ENCODE assay signal across 1 cellular context in the genomic region with DNA sequence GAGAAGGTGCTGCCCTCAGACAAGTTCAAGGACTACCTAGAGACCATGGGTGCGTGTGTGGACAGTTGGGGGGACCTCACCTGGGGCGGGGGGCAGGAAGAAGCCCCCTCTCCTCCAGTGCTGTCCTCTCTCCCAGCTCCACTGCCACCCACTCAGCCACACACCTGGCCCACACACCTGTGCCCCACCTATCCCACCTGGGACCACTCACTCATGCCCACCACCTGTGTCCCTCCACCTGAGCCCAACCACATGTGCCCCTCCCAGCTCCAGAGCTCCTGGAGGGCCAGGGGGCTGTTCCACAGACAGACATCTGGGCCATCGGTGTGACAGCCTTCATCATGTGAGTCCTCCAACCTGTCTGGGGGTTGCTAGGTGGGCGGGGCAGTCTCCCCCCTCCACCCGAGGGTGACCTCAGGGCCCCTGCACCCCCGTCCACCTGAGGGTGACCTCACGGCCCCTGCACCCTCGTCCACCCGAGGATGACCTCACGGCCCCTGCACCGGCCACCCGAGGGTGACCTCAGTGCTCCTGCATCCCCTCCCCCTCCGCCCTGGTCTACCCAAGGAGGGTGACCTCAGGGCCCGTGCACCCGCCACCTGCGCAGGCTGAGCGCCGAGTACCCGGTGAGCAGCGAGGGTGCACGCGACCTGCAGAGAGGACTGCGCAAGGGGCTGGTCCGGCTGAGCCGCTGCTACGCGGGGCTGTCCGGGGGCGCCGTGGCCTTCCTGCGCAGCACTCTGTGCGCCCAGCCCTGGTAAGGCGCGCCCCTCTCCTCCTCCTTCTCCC.
TF ChIP-seq lines count a peak whose summit lies in the region.

No MANE protein-coding gene starts in this region.

TF ChIP-seq in H1, 55 proteins besides CTCF, POLR2A, EP300 and RAD21:
- TF ChIP-seq ZNF274 (IDR thresholded peaks at IDR 0.05; ENCODE audit: borderline replicate concordance, extremely low read depth, low read length) (no peak), RFX5 (IDR thresholded peaks at IDR 0.05; ENCODE audit: borderline replicate concordance, low read depth, low read length) (no peak), MAFK (IDR thresholded peaks at IDR 0.05; ENCODE audit: low read depth, low read length) (no peak), SIRT6 (IDR thresholded peaks at IDR 0.05; ENCODE audit: low read length) (no peak), KDM5A (IDR thresholded peaks at IDR 0.05; ENCODE audit: low read length) (no peak), SIN3A (conservative IDR thresholded peaks at IDR 0.05 in 1 of 2, IDR thresholded peaks at IDR 0.05 in 1 of 2; ENCODE audit: low read depth in 1 of 2, low read length in 2 of 2) (0 out of 4 replicates have a peak, but pooled peaks of 1 of the 2 experiments have one; percentile 10), KDM4A (IDR thresholded peaks at IDR 0.05; ENCODE audit: low read depth, low read length, severe bottlenecking) (peak; percentile 35), KDM1A (IDR thresholded peaks at IDR 0.05; ENCODE audit: borderline replicate concordance, low read length) (no peak), CBX8 (IDR thresholded peaks at IDR 0.05; ENCODE audit: borderline replicate concordance, low read depth, low read length) (no peak), CBX5 (IDR thresholded peaks at IDR 0.05; ENCODE audit: low read depth, low read length) (no peak), CREB1 (IDR thresholded peaks at IDR 0.05) (0 out of 2 replicates have a peak, but pooled peaks have one; percentile 16), GABPA (IDR thresholded peaks at IDR 0.05; ENCODE audit: borderline replicate concordance, insufficient read depth, low read length) (no peak), EZH2 (IDR thresholded peaks at IDR 0.05; ENCODE audit: low read depth, low read length, severe bottlenecking) (no peak), POLR2AphosphoS5 (IDR thresholded peaks at IDR 0.05; ENCODE audit: low read depth, low read length) (no peak), SRF (IDR thresholded peaks at IDR 0.05; ENCODE audit: low read depth, low read length) (no peak), TAF7 (optimal IDR thresholded peaks at IDR 0.05; ENCODE audit: borderline replicate concordance, low read depth, low read length) (no peak), TEAD4 (IDR thresholded peaks at IDR 0.05; ENCODE audit: low read depth, low read length) (no peak), NRF1 (IDR thresholded peaks at IDR 0.05; ENCODE audit: low read depth, low read length) (no peak), PHF8 (conservative IDR thresholded peaks at IDR 0.05; ENCODE audit: low read depth, low read length) (no peak), TBP (IDR thresholded peaks at IDR 0.05; ENCODE audit: low read depth, low read length) (no peak), RBBP5 (IDR thresholded peaks at IDR 0.05; ENCODE audit: borderline replicate concordance, low read depth, low read length) (peak; percentile 14; the same call in 1 of the 2 replicates), ATF3 (IDR thresholded peaks at IDR 0.05; ENCODE audit: insufficient read depth, low read depth, low read length) (no peak), JUND (IDR thresholded peaks at IDR 0.05; ENCODE audit: low read length) (no peak), JUN (IDR thresholded peaks at IDR 0.05; ENCODE audit: low read depth, low read length) (no peak), BCL11A (IDR thresholded peaks at IDR 0.05; ENCODE audit: low read depth in 2 of 2, low read length in 2 of 2) (no peak), SP1 (IDR thresholded peaks at IDR 0.05; ENCODE audit: low read depth, low read length) (no peak), GTF2F1 (IDR thresholded peaks at IDR 0.05; ENCODE audit: borderline replicate concordance, low read depth, low read length) (no peak), ATF2 (IDR thresholded peaks at IDR 0.05; ENCODE audit: low read length) (no peak), YY1 (IDR thresholded peaks at IDR 0.05; ENCODE audit: low read depth, low read length) (no peak), SP4 (IDR thresholded peaks at IDR 0.05; ENCODE audit: low read length) (no peak)
- TF ChIP-seq, protein P1, sequence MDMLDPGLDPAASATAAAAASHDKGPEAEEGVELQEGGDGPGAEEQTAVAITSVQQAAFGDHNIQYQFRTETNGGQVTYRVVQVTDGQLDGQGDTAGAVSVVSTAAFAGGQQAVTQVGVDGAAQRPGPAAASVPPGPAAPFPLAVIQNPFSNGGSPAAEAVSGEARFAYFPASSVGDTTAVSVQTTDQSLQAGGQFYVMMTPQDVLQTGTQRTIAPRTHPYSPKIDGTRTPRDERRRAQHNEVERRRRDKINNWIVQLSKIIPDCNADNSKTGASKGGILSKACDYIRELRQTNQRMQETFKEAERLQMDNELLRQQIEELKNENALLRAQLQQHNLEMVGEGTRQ (IDR thresholded peaks at IDR 0.05; ENCODE audit: low read length), result no peak
- TF ChIP-seq, protein P2, sequence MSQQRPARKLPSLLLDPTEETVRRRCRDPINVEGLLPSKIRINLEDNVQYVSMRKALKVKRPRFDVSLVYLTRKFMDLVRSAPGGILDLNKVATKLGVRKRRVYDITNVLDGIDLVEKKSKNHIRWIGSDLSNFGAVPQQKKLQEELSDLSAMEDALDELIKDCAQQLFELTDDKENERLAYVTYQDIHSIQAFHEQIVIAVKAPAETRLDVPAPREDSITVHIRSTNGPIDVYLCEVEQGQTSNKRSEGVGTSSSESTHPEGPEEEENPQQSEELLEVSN (IDR thresholded peaks at IDR 0.05), result no peak
TF ChIP-seq in H1: peak in this region for 4.
